ENCODE assay signal across 9 cellular contexts in genomic region chr1:22712502-22713271, GRCh38. TPM values are rescaled to one million over a fixed set of nuclear protein-coding genes. Genes with fewer than 3 reads are reported as not detected.
DNase-seq lines count a peak whose midpoint lies in the region; ATAC-seq and TF ChIP-seq lines count a peak whose summit lies in the region.
"Had no signal": no experiment of that assay in that cellular context is flagged by ENCODE, and none has a peak within 500 bp of the region (broad histone marks: within the 10 kb centered on the region; RNA-seq: fewer than 3 reads in every experiment).

No MANE protein-coding gene starts in this region.

- peaks cover 26% of the 10 kb centered on the region for H3K4me1 Mint-ChIP-seq in activated CD8-positive, alpha-beta memory T cell treated with anti-CD3 and anti-CD28 coated beads, Interleukin-2, amount 10 ng/mL, durations not matched to agents 7 days and 5 days
- H3K4me1 Mint-ChIP-seq in memory B cell = peaks cover 12% of the 10 kb centered on the region

- peak; percentile 43 for ATAC-seq in GM21723 (IDR thresholded peaks at IDR 0.05; ENCODE audit: unreplicated experiment)
- peak; percentile 50 for ATAC-seq in activated CD8-positive, alpha-beta memory T cell treated with anti-CD3 and anti-CD28 coated beads, Interleukin-2, amount 10 ng/mL, durations not matched to agents 7 days and 5 days
- peak; percentile 70 for ATAC-seq in memory B cell (ENCODE audit: low read depth)
- no peak for ATAC-seq in HG03097 (IDR thresholded peaks at IDR 0.05; ENCODE audit: low FRiP score, unreplicated experiment)

- H3K36me3 Mint-ChIP-seq in activated CD8-positive, alpha-beta memory T cell treated with anti-CD3 and anti-CD28 coated beads, Interleukin-2, amount 10 ng/mL, durations not matched to agents 7 days and 5 days = no peaks in the 10 kb centered on the region
- no peaks in the 10 kb centered on the region for H3K36me3 Mint-ChIP-seq in memory B cell

- no peak for TF ChIP-seq POLR2A in suprapubic skin (IDR thresholded peaks at IDR 0.05)

- no peaks in the 10 kb centered on the region for H3K9me3 ChIP-seq in suprapubic skin

- H3K27ac ChIP-seq in suprapubic skin = no peak overlapping the region

- H3K36me3 ChIP-seq in suprapubic skin = no peaks in the 10 kb centered on the region

- peaks cover 60% of the 10 kb centered on the region for H3K27me3 Mint-ChIP-seq in activated CD8-positive, alpha-beta memory T cell treated with anti-CD3 and anti-CD28 coated beads, Interleukin-2, amount 10 ng/mL, durations not matched to agents 7 days and 5 days
- H3K27me3 Mint-ChIP-seq in memory B cell = peaks cover 29% of the 10 kb centered on the region

- no peak overlapping the region for H3K27ac Mint-ChIP-seq in activated CD8-positive, alpha-beta memory T cell treated with anti-CD3 and anti-CD28 coated beads, Interleukin-2, amount 10 ng/mL, durations not matched to agents 7 days and 5 days
- no peak overlapping the region for H3K27ac Mint-ChIP-seq in memory B cell

- peaks cover 19% of the 10 kb centered on the region for H3K27me3 ChIP-seq in suprapubic skin

- DNase-seq in AG09319 (ENCODE audit: extremely low read depth, low read depth) (peak; percentile 14), memory B cell (ENCODE audit: low spot score in 2 of 2) (no peak), suprapubic skin (ENCODE audit: low spot score in 2 of 2) (no peak), NCI-H345 (lab: John Stamatoyannopoulos, UW) (no peak), MV-4-11 (lab: John Stamatoyannopoulos, UW) (no peak)
- DNase-seq in activated CD8-positive, alpha-beta memory T cell treated with anti-CD3 and anti-CD28 coated beads, Interleukin-2, amount 10 ng/mL, durations not matched to agents 7 days and 5 days = peak; percentile 70

- H3K4me1 ChIP-seq in suprapubic skin = peaks cover 21% of the 10 kb centered on the region

- peak overlapping the region; percentile 37 for H3K4me3 Mint-ChIP-seq in activated CD8-positive, alpha-beta memory T cell treated with anti-CD3 and anti-CD28 coated beads, Interleukin-2, amount 10 ng/mL, durations not matched to agents 7 days and 5 days
- peak overlapping the region; percentile 66 for H3K4me3 Mint-ChIP-seq in memory B cell

- no peak overlapping the region for H3K4me3 ChIP-seq in suprapubic skin

- CTCF ChIA-PET in activated CD8-positive, alpha-beta memory T cell treated with anti-CD3 and anti-CD28 coated beads, Interleukin-2, amount 10 ng/mL, durations not matched to agents 7 days and 5 days (lab: Charles Lee) = interaction anchor here (1.3 to 1.6 kb wide), 2 partner anchors 10 to 176 kb away, joined by 4 read pairs; no protein-coding TSS in a partner anchor

- TF ChIP-seq EP300 in suprapubic skin (IDR thresholded peaks at IDR 0.05) = no peak

- no peaks in the 10 kb centered on the region for H3K9me3 Mint-ChIP-seq in activated CD8-positive, alpha-beta memory T cell treated with anti-CD3 and anti-CD28 coated beads, Interleukin-2, amount 10 ng/mL, durations not matched to agents 7 days and 5 days (ENCODE audit: low read depth)
- H3K9me3 Mint-ChIP-seq in memory B cell = no peaks in the 10 kb centered on the region

- TF ChIP-seq CTCF in AG09319 (IDR thresholded peaks at IDR 0.05; ENCODE audit: low read depth, low read length) (no peak; the same call in none of the 2 replicates), suprapubic skin (IDR thresholded peaks at IDR 0.05) (no peak)

- WGBS in suprapubic skin = 52% methylated on average over 19 of the region's 19 CpGs

RNA-seq across cellular contexts. Expression of gene EPHB2, which starts 2.0 kb away (rescaled TPM):
- under 1 TPM; 0.09 TPM for total RNA-seq in activated CD8-positive, alpha-beta memory T cell treated with anti-CD3 and anti-CD28 coated beads, Interleukin-2, amount 10 ng/mL, durations not matched to agents 7 days and 5 days
- total RNA-seq in suprapubic skin = 1 to 10 TPM in 3 of 4 donors, under 1 TPM in 1; 0.32 to 4.0 (median 1.7) TPM

RNA-seq across cellular contexts. Expression of gene C1QB, which starts 59.7 kb away (rescaled TPM):
- total RNA-seq in activated CD8-positive, alpha-beta memory T cell treated with anti-CD3 and anti-CD28 coated beads, Interleukin-2, amount 10 ng/mL, durations not matched to agents 7 days and 5 days = not detected
- total RNA-seq in suprapubic skin = 10 to 100 TPM; 14.5 to 71.5 (median 33.0) TPM
- total RNA-seq: myocyte had no signal

Comparison
In these comparisons a context has a peak if more than half of its experiments do, and no peak if none do; other contexts are left out.
1. DNase-seq: peak in AG09319 (single experiment) and activated CD8-positive, alpha-beta memory T cell treated with anti-CD3 and anti-CD28 coated beads, Interleukin-2, amount 10 ng/mL, durations not matched to agents 7 days and 5 days (single experiment); none in memory B cell (0 of 2), suprapubic skin (0 of 2), NCI-H345 (single experiment) and MV-4-11 (single experiment).
2. RNA of gene C1QB, which starts 59.7 kb away (total RNA-seq): 14.5 to 71.5 TPM in suprapubic skin; not detected in activated CD8-positive, alpha-beta memory T cell treated with anti-CD3 and anti-CD28 coated beads, Interleukin-2, amount 10 ng/mL, durations not matched to agents 7 days and 5 days; every median in the first group is over 10 times any median in the second.